In genomic region chr14:65062096-65063075, GRCh38 we compare ENCODE assay signal across 19 cellular contexts. TPM values are rescaled to one million over a fixed set of nuclear protein-coding genes. Genes with fewer than 3 reads are reported as not detected.
A peak's percentile ranks its signal among the peaks of the same experiment; 100 is the strongest.
DNase-seq lines count a peak whose midpoint lies in the region; ATAC-seq, FAIRE-seq and TF ChIP-seq lines count a peak whose summit lies in the region.
"Had no signal": no experiment of that assay in that cellular context is flagged by ENCODE, and none has a peak within 500 bp of the region (broad histone marks: within the 10 kb centered on the region; RNA-seq: fewer than 3 reads in every experiment).

No MANE protein-coding gene starts in this region.

- H3K9me3 ChIP-seq in astrocyte (ENCODE audit: insufficient read depth, low read depth, low read length) (no peaks in the 10 kb centered on the region), gastrocnemius medialis (no peaks in the 10 kb centered on the region), testis (no peaks in the 10 kb centered on the region), transverse colon (no peaks in the 10 kb centered on the region)
- H3K9me3 ChIP-seq: thyroid gland had no signal

- H3K4me3 ChIP-seq in astrocyte (ENCODE audit: insufficient read depth, low read depth, low read length) (no peak overlapping the region), gastrocnemius medialis (no peak overlapping the region), testis (no peak overlapping the region), transverse colon (no peak overlapping the region)
- H3K4me3 ChIP-seq: thyroid gland had no signal

- H3K9me3 Mint-ChIP-seq in astrocyte (ENCODE audit: unreplicated experiment), result no peaks in the 10 kb centered on the region
- H3K9me3 Mint-ChIP-seq: activated B cell treated with CpG ODN at 0.5 μM for 24 hours; activated CD8-positive, alpha-beta T cell treated with anti-CD3 and anti-CD28 coated beads for 36 hours; activated T-cell treated with anti-CD3 and anti-CD28 coated beads, Interleukin-2, amount 50 U/mL, for 72 hours; stimulated activated memory B cell treated with anti-CD40 and anti-IgM and Interleukin-4, amounts not matched to agents 10 μg/mL and 1 μg/mL and 100 μg/mL, for 72 hours had no signal

- WGBS in testis, 2 donors, result 79 to 85% methylated on average over 15 to 16 of the region's 16 CpGs
- 83 to 91% methylated on average over 1 to 16 of the region's 16 CpGs for WGBS in transverse colon (ENCODE audit: low coverage in 1 of 2), 2 donors

- TF ChIP-seq EP300 in transverse colon (IDR thresholded peaks at IDR 0.05; ENCODE audit: low read depth), result no peak

- no peak overlapping the region for H3K27ac ChIP-seq in astrocyte (ENCODE audit: low read depth, low read length)
- no peak overlapping the region for H3K27ac ChIP-seq in gastrocnemius medialis
- peak overlapping the region in 1 of 2 donors; percentile 41 for H3K27ac ChIP-seq in testis
- H3K27ac ChIP-seq in transverse colon, result no peak overlapping the region
- H3K27ac ChIP-seq: thyroid gland had no signal

- peaks cover 4% of the 10 kb centered on the region for H3K4me1 Mint-ChIP-seq in astrocyte (ENCODE audit: low read depth, unreplicated experiment)
- H3K4me1 Mint-ChIP-seq: activated B cell treated with CpG ODN at 0.5 μM for 24 hours; stimulated activated memory B cell treated with anti-CD40 and anti-IgM and Interleukin-4, amounts not matched to agents 10 μg/mL and 1 μg/mL and 100 μg/mL, for 72 hours had no signal

- DNase-seq in Daoy (ENCODE audit: low read depth) (peak; percentile 11), H54 (ENCODE audit: insufficient read length, low spot score) (peak; percentile 30), astrocyte (ENCODE audit: low read depth) (peak; percentile 4), left ventricle myocardium superior (no peak), gastrocnemius medialis (no peak), testis (no peak), transverse colon (no peak)
- DNase-seq: activated B cell treated with CpG ODN at 0.5 μM for 24 hours; activated CD8-positive, alpha-beta T cell treated with anti-CD3 and anti-CD28 coated beads for 36 hours; activated T-cell treated with anti-CD3 and anti-CD28 coated beads, Interleukin-2, amount 50 U/mL, for 72 hours; AML-193; effector CD4-positive, alpha-beta T cell; NCI-H774; occipital lobe; stimulated activated CD4-positive, alpha-beta T cell treated with anti-CD3 and anti-CD28 coated beads, Interleukin-15, amount 100 ng/mL, for 24 hours; thyroid gland had no signal

- intact Hi-C loops in left ventricle myocardium superior (cut with micrococcal nuclease) (no loop called here), gastrocnemius medialis (cut with DNase I; ENCODE audit: low total_unique reads) (no loop called here), testis (cut with DNase I; ENCODE audit: low total_unique reads) (no loop called here), transverse colon (cut with DNase I; ENCODE audit: low total_unique reads) (no loop called here)

- H3K4me2 ChIP-seq in astrocyte (ENCODE audit: low read length), result peak overlapping the region; percentile 38

- in situ Hi-C loops in gastrocnemius medialis (cut with MboI; ENCODE audit: low sequenced_read_pairs in 4 of 4) (no loop called here), transverse colon (cut with MboI; ENCODE audit: low pct_ligation_motif_present in 1 of 4, low pct_unique_long_range_greater_than_20kb in 1 of 4, low sequenced_read_pairs in 3 of 4) (no loop called here)

- ATAC-seq in left ventricle myocardium superior (peak; percentile 42), gastrocnemius medialis (no peak)
- ATAC-seq: activated CD8-positive, alpha-beta T cell treated with anti-CD3 and anti-CD28 coated beads for 36 hours; activated T-cell treated with anti-CD3 and anti-CD28 coated beads, Interleukin-2, amount 50 U/mL, for 72 hours; HepG2; stimulated activated memory B cell treated with anti-CD40 and anti-IgM and Interleukin-4, amounts not matched to agents 10 μg/mL and 1 μg/mL and 100 μg/mL, for 72 hours had no signal

- H3K79me2 ChIP-seq in astrocyte (ENCODE audit: insufficient read depth, low read length), result no peaks in the 10 kb centered on the region

- no peak for TF ChIP-seq POLR2A in H54 (IDR thresholded peaks at IDR 0.05; ENCODE audit: low read depth, low read length)
- no peak for TF ChIP-seq POLR2A in gastrocnemius medialis (IDR thresholded peaks at IDR 0.05)
- TF ChIP-seq POLR2A in testis (IDR thresholded peaks at IDR 0.05), result no peak
- TF ChIP-seq POLR2A in transverse colon (IDR thresholded peaks at IDR 0.05), result no peak

- H3K36me3 Mint-ChIP-seq in astrocyte (ENCODE audit: low read depth, unreplicated experiment), result peaks cover 37% of the 10 kb centered on the region

- no peaks in the 10 kb centered on the region for H3K27me3 Mint-ChIP-seq in astrocyte (ENCODE audit: low read depth, unreplicated experiment)
- H3K27me3 Mint-ChIP-seq: activated B cell treated with CpG ODN at 0.5 μM for 24 hours; activated CD8-positive, alpha-beta T cell treated with anti-CD3 and anti-CD28 coated beads for 36 hours; stimulated activated memory B cell treated with anti-CD40 and anti-IgM and Interleukin-4, amounts not matched to agents 10 μg/mL and 1 μg/mL and 100 μg/mL, for 72 hours had no signal

- no peak overlapping the region for H3K4me3 Mint-ChIP-seq in astrocyte (ENCODE audit: unreplicated experiment)
- H3K4me3 Mint-ChIP-seq: activated B cell treated with CpG ODN at 0.5 μM for 24 hours; activated CD8-positive, alpha-beta T cell treated with anti-CD3 and anti-CD28 coated beads for 36 hours; activated T-cell treated with anti-CD3 and anti-CD28 coated beads, Interleukin-2, amount 50 U/mL, for 72 hours; stimulated activated memory B cell treated with anti-CD40 and anti-IgM and Interleukin-4, amounts not matched to agents 10 μg/mL and 1 μg/mL and 100 μg/mL, for 72 hours had no signal

- TF ChIP-seq CTCF in astrocyte (IDR thresholded peaks at IDR 0.05; ENCODE audit: insufficient read depth, low read depth, low read length), result no peak
- TF ChIP-seq CTCF in gastrocnemius medialis (IDR thresholded peaks at IDR 0.05 in 4 of 5, conservative IDR thresholded peaks at IDR 0.05 in 1 of 5), result no peak
- TF ChIP-seq CTCF in testis (IDR thresholded peaks at IDR 0.05), result no peak
- no peak for TF ChIP-seq CTCF in transverse colon (IDR thresholded peaks at IDR 0.05)

- H3K36me3 ChIP-seq in astrocyte (ENCODE audit: insufficient read depth, low read length) (peaks cover 9% of the 10 kb centered on the region), gastrocnemius medialis (peaks cover 0 to 43% of the 10 kb centered on the region in 2 donors), testis (ENCODE audit: low read depth, missing control alignments) (no peaks in the 10 kb centered on the region), transverse colon (peaks cover 0 to 28% (median 0%) of the 10 kb centered on the region in 4 donors)

- H2AFZ ChIP-seq in astrocyte (ENCODE audit: low read depth, low read length), result no peak overlapping the region

- peaks cover 4% of the 10 kb centered on the region for H4K20me1 ChIP-seq in astrocyte (ENCODE audit: insufficient read depth, low read length)

- FAIRE-seq in H54 (lab: Jason Lieb, UNC) (peak; percentile 86), astrocyte (lab: Jason Lieb, UNC) (peak; percentile 9)
- FAIRE-seq: G401.6, HepG2 had no signal

- no peak overlapping the region for H3K9ac ChIP-seq in astrocyte (ENCODE audit: low read length)

- peak overlapping the region; percentile 69 for H3K27ac Mint-ChIP-seq in astrocyte (ENCODE audit: unreplicated experiment)
- H3K27ac Mint-ChIP-seq: activated B cell treated with CpG ODN at 0.5 μM for 24 hours; activated CD8-positive, alpha-beta T cell treated with anti-CD3 and anti-CD28 coated beads for 36 hours; activated T-cell treated with anti-CD3 and anti-CD28 coated beads, Interleukin-2, amount 50 U/mL, for 72 hours; stimulated activated memory B cell treated with anti-CD40 and anti-IgM and Interleukin-4, amounts not matched to agents 10 μg/mL and 1 μg/mL and 100 μg/mL, for 72 hours had no signal

- H3K27me3 ChIP-seq in astrocyte (ENCODE audit: insufficient read depth, low read length) (no peaks in the 10 kb centered on the region), gastrocnemius medialis (no peaks in the 10 kb centered on the region), testis (no peaks in the 10 kb centered on the region), transverse colon (no peaks in the 10 kb centered on the region)
- H3K27me3 ChIP-seq: thyroid gland had no signal

- H3K4me1 ChIP-seq in astrocyte (ENCODE audit: insufficient read depth, low read length) (peaks cover 12% of the 10 kb centered on the region), gastrocnemius medialis (no peaks in the 10 kb centered on the region), testis (no peaks in the 10 kb centered on the region), transverse colon (no peaks in the 10 kb centered on the region)
- H3K4me1 ChIP-seq: thyroid gland had no signal

RNA-seq across cellular contexts. Expression of gene MAX, which starts 39.9 kb away (rescaled TPM):
- total RNA-seq in Daoy (2014; rRNA removed; shearing (Covaris generic)), result 40.7 and 51.3 TPM in 2 replicates
- total RNA-seq in astrocyte, result 113 and 115 TPM in 2 replicates
- total RNA-seq in left ventricle myocardium superior, result 85.9 TPM
- total RNA-seq in gastrocnemius medialis, result 10 to 100 TPM; 27.5 to 50.0 (median 37.2) TPM
- 10 to 100 TPM; 53.1 to 56.4 TPM for total RNA-seq in testis
- 56.7 TPM for polyA plus RNA-seq in testis (ENCODE audit: insufficient read depth, low read depth, low replicate concordance)
- 100 to 1,000 TPM in 1 of 4 donors, 10 to 100 TPM in 3; 35.8 to 139 (median 87.0) TPM for total RNA-seq in transverse colon

Comparison
In these comparisons a context has a peak if more than half of its experiments do, and no peak if none do; other contexts are left out.
1. DNase-seq: peak in Daoy (single experiment), H54 (single experiment) and astrocyte (single experiment); none in left ventricle myocardium superior (single experiment), gastrocnemius medialis (0 of 2), testis (single experiment) and transverse colon (single experiment).